8 cellular contexts compared by ENCODE assay signal in the genomic region with DNA sequence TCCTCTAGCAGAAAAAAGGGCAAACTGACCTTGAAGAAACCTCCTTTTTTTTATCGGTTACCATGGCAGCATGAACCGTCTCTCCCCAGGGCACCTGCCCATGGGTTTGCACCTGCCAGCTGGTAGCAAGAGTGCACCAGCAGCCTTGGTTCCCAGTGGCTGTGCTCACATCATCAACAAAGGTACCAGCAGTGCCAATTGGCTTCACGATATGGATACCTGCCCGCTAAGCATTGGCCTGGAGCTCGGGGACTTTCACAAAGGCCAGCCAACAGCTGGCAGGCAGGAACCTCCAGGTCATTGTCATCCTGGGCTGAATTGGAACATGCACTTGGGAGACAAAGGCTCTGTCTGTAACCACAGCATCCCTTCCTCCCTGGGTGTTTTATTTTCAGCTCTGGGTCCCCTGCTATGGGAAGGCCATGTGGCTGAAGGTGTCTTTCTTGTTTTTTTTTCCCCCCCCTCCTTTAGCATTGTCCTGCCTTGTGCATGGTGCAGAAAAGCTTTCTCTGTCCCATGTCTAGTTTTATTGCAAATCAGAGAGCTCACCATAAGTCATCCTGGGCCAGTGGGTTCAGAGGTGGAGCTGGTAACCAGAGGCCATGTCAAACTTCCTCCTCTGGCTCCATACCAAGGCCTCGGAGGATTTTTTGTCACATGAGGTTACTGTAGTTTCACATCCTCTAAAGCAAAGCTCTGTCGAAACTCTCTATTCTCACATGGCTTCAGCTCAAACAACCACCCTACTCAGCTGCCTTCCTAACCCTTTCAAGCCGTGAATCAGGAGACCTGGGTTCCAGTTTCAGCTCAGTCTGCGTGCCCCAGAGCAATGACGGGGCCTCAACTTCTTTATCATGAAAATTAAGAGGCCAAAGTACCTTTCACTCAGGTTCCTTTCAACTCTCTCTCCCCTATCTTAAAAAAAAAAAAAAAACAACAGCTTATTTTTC.
DNase-seq lines count a peak whose midpoint lies in the region; ATAC-seq and TF ChIP-seq lines count a peak whose summit lies in the region.

No MANE protein-coding gene starts in this region.

- peaks cover 3 to 18% of the 10 kb centered on the region in 2 donors for H3K9me3 Mint-ChIP-seq in stimulated activated naive CD8-positive, alpha-beta T cell treated with anti-CD3 and anti-CD28 coated beads, Interleukin-15, amount 100 ng/mL, for 72 hours

- H3K79me1 ChIP-seq in mesendoderm (ENCODE audit: low read length): no peaks in the 10 kb centered on the region

- no peak overlapping the region for H2BK5ac ChIP-seq in mesendoderm (ENCODE audit: low read length)

- intact Hi-C loops in ascending aorta (cut with DNase I): no loop called here

- H3K23ac ChIP-seq in mesendoderm (ENCODE audit: low read length): no peak overlapping the region

- H3K4ac ChIP-seq in mesendoderm (ENCODE audit: low read depth, low read length): no peak overlapping the region

- H3K4me3 Mint-ChIP-seq in stimulated activated naive CD8-positive, alpha-beta T cell treated with anti-CD3 and anti-CD28 coated beads, Interleukin-15, amount 100 ng/mL, for 72 hours: peak overlapping the region; percentile 14 to 31

- H4K5ac ChIP-seq in mesendoderm (ENCODE audit: low read length): no peak overlapping the region

- H2BK15ac ChIP-seq in mesendoderm (replicated peaks; ENCODE audit: low read depth): no peak overlapping the region

- ATAC-seq in HG03175 (IDR thresholded peaks at IDR 0.05; ENCODE audit: unreplicated experiment): peak; percentile 95
- peak; percentile 98 for ATAC-seq in stimulated activated naive CD8-positive, alpha-beta T cell treated with anti-CD3 and anti-CD28 coated beads, Interleukin-15, amount 100 ng/mL, for 72 hours

- no peak overlapping the region for H3K18ac ChIP-seq in mesendoderm (ENCODE audit: low read length)

- peak in 1 of 2 donors; percentile 6 for TF ChIP-seq RAD21 in liver (IDR thresholded peaks at IDR 0.05)

- H2AK5ac ChIP-seq in mesendoderm (ENCODE audit: low read length): no peak overlapping the region

- H3K9ac ChIP-seq in NT2/D1 (ENCODE audit: insufficient read length, low read depth) (peak overlapping the region; percentile 36), liver (ENCODE audit: low read depth in 1 of 2, low read length in 2 of 2) (no peak overlapping the region), mesendoderm (ENCODE audit: low read length) (no peak overlapping the region)

- no peak overlapping the region for H2BK120ac ChIP-seq in mesendoderm (ENCODE audit: low read depth, low read length)

- no peaks in the 10 kb centered on the region for H3K27me3 Mint-ChIP-seq in stimulated activated naive CD8-positive, alpha-beta T cell treated with anti-CD3 and anti-CD28 coated beads, Interleukin-15, amount 100 ng/mL, for 72 hours

- DNase-seq in GM19238 (ENCODE audit: insufficient read length, low spot score) (peak; percentile 67), NT2/D1 (ENCODE audit: low read depth, low spot score) (peak; percentile 28), ascending aorta (ENCODE audit: low spot score in 2 of 2) (peak; percentile 14 to 68), mesendoderm (no peak)
- DNase-seq in stimulated activated naive CD8-positive, alpha-beta T cell treated with anti-CD3 and anti-CD28 coated beads, Interleukin-15, amount 100 ng/mL, for 72 hours: peak; percentile 30 to 78

- no peaks in the 10 kb centered on the region for H3K79me2 ChIP-seq in mesendoderm (ENCODE audit: control insufficient read depth, insufficient read depth, low read length)

- TF ChIP-seq CTCF in C4-2B (conservative IDR thresholded peaks at IDR 0.05) (no peak), ascending aorta (IDR thresholded peaks at IDR 0.05) (no peak), liver (IDR thresholded peaks at IDR 0.05; ENCODE audit: low read depth, low read length, missing input control) (no peak)

- no peak overlapping the region for H4K8ac ChIP-seq in mesendoderm (ENCODE audit: low read depth, low read length)

- no peaks in the 10 kb centered on the region for H3K27me3 ChIP-seq in NT2/D1 (ENCODE audit: insufficient read depth, insufficient read length)
- no peaks in the 10 kb centered on the region for H3K27me3 ChIP-seq in ascending aorta
- H3K27me3 ChIP-seq in liver (ENCODE audit: control insufficient read depth in 4 of 4, insufficient read depth in 4 of 4, low read length in 3 of 4): no peaks in the 10 kb centered on the region
- H3K27me3 ChIP-seq in mesendoderm (ENCODE audit: insufficient read depth, low read length, poor library complexity): no peaks in the 10 kb centered on the region

- H3K4me3 ChIP-seq in NT2/D1 (ENCODE audit: insufficient read length, low read depth) (no peak overlapping the region), ascending aorta (no peak overlapping the region), liver (ENCODE audit: low read depth in 1 of 3, low read length in 3 of 3) (no peak overlapping the region), mesendoderm (ENCODE audit: low read length) (no peak overlapping the region)

- H3K56ac ChIP-seq in mesendoderm (ENCODE audit: low read length): no peak overlapping the region

- H3K27ac Mint-ChIP-seq in stimulated activated naive CD8-positive, alpha-beta T cell treated with anti-CD3 and anti-CD28 coated beads, Interleukin-15, amount 100 ng/mL, for 72 hours: no peak overlapping the region

- peak overlapping the region; percentile 27 for H3K27ac ChIP-seq in C4-2B
- H3K27ac ChIP-seq in ascending aorta: no peak overlapping the region
- H3K27ac ChIP-seq in liver (ENCODE audit: low read depth in 1 of 2, low read length in 2 of 2): peak overlapping the region; percentile 43 to 60
- H3K27ac ChIP-seq in mesendoderm (ENCODE audit: low read depth, low read length): no peak overlapping the region

- peaks cover 35% of the 10 kb centered on the region for H3K4me1 Mint-ChIP-seq in stimulated activated naive CD8-positive, alpha-beta T cell treated with anti-CD3 and anti-CD28 coated beads, Interleukin-15, amount 100 ng/mL, for 72 hours

- H3K4me1 ChIP-seq in NT2/D1 (ENCODE audit: insufficient read depth, insufficient read length) (peaks cover 6% of the 10 kb centered on the region), ascending aorta (no peaks in the 10 kb centered on the region), liver (ENCODE audit: control insufficient read depth in 4 of 4, insufficient read depth in 4 of 4, low read length in 3 of 4) (peaks cover 0 to 4% (median 2%) of the 10 kb centered on the region in 4 donors), mesendoderm (ENCODE audit: control insufficient read depth, low read depth, low read length) (no peaks in the 10 kb centered on the region)

- WGBS in liver: 44% methylated on average over 10 of the region's 10 CpGs
- WGBS in mesendoderm (ENCODE audit: extremely low coverage, insufficient coverage, low lambda C conversion rate): no CpG with 5 or more reads among the region's 10 CpGs

- H3K36me3 ChIP-seq in NT2/D1 (ENCODE audit: insufficient read depth, insufficient read length, low read length) (no peaks in the 10 kb centered on the region), ascending aorta (no peaks in the 10 kb centered on the region), liver (ENCODE audit: control insufficient read depth in 4 of 4, insufficient read depth in 3 of 4, low read depth in 1 of 4, low read length in 3 of 4) (no peaks in the 10 kb centered on the region), mesendoderm (ENCODE audit: control insufficient read depth, insufficient read depth, low read length) (no peaks in the 10 kb centered on the region)

- H3K4me2 ChIP-seq in mesendoderm (ENCODE audit: low read length): no peak overlapping the region

- peaks cover 15% of the 10 kb centered on the region for H3K9me3 ChIP-seq in NT2/D1 (ENCODE audit: insufficient read depth, low read length)
- no peaks in the 10 kb centered on the region for H3K9me3 ChIP-seq in ascending aorta
- no peaks in the 10 kb centered on the region for H3K9me3 ChIP-seq in liver (ENCODE audit: control insufficient read depth in 4 of 4, low read length in 3 of 4)

TF ChIP-seq in liver, 16 proteins besides CTCF, POLR2A, EP300 and RAD21:
- TF ChIP-seq, protein P1, sequence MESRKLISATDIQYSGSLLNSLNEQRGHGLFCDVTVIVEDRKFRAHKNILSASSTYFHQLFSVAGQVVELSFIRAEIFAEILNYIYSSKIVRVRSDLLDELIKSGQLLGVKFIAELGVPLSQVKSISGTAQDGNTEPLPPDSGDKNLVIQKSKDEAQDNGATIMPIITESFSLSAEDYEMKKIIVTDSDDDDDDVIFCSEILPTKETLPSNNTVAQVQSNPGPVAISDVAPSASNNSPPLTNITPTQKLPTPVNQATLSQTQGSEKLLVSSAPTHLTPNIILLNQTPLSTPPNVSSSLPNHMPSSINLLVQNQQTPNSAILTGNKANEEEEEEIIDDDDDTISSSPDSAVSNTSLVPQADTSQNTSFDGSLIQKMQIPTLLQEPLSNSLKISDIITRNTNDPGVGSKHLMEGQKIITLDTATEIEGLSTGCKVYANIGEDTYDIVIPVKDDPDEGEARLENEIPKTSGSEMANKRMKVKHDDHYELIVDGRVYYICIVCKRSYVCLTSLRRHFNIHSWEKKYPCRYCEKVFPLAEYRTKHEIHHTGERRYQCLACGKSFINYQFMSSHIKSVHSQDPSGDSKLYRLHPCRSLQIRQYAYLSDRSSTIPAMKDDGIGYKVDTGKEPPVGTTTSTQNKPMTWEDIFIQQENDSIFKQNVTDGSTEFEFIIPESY (IDR thresholded peaks at IDR 0.05): peak; percentile 13
- TF ChIP-seq FOXA2 (IDR thresholded peaks at IDR 0.05) (no peak), NR2F2 (IDR thresholded peaks at IDR 0.05) (peak; percentile 66), RXRA (IDR thresholded peaks at IDR 0.05) (peak in 1 of 2 donors; percentile 12), TAF1 (conservative IDR thresholded peaks at IDR 0.05) (no peak), JUND (IDR thresholded peaks at IDR 0.05) (no peak)
- TF ChIP-seq, protein P2, sequence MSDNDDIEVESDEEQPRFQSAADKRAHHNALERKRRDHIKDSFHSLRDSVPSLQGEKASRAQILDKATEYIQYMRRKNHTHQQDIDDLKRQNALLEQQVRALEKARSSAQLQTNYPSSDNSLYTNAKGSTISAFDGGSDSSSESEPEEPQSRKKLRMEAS (IDR thresholded peaks at IDR 0.05): peak; percentile 24

Comparison
In these comparisons a context has a peak if more than half of its experiments do, and no peak if none do; other contexts are left out.
1. H3K27ac ChIP-seq: peak in C4-2B (single experiment) and liver (2 of 2); none in ascending aorta (0 of 2) and mesendoderm (single experiment).